ENCODE assay signal across 27 cellular contexts in the genomic region with DNA sequence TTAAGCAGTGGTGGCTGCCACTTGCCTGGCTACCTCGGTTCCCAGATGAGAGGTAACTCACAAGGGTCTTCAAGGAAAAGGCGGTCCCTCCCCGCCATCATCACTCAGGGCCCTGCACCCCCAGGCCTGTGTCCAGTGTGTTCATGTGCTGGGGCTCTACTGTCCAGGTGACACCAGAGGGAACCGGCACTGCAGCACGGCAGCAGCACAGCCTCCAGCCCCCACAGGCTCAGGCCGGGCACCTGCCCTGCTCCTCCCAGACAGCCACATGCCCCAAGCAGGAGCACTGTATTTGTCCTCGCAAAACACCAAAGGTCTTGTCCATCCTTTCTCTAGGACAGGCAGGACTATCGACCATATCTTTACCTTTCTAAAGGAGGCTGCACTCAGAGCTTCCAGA.
"Had no signal": no experiment of that assay in that cellular context is flagged by ENCODE, and none has a peak within 500 bp of the region (broad histone marks: within the 10 kb centered on the region; RNA-seq: fewer than 3 reads in every experiment).

No MANE protein-coding gene starts in this region.

- H3K27ac ChIP-seq: ovary, parathyroid adenoma, psoas muscle, right lobe of liver, sigmoid colon, suprapubic skin, testis, tibial artery, transverse colon, upper lobe of right lung, uterus had no signal

- ATAC-seq: naive thymus-derived CD8-positive, alpha-beta T cell; natural killer cell treated with Interleukin-12 subunit alpha and Interleukin-12 subunit beta and Interleukin-15 and Interleukin-18, amount 100 ng/mL, for 72 hours; psoas muscle; right cardiac atrium; right lobe of liver; stimulated activated effector memory CD8-positive, alpha-beta T cell treated with anti-CD3 and anti-CD28 coated beads, Interleukin-12 subunit alpha, Interleukin-12 subunit beta, amount 100 ng/mL, for 72 hours; stimulated activated naive CD8-positive, alpha-beta T cell treated with anti-CD3 and anti-CD28 coated beads, Interleukin-15, amount 100 ng/mL, for 72 hours; stimulated activated naive CD8-positive, alpha-beta T cell treated with anti-CD3 and anti-CD28 coated beads, Interleukin-15, Interleukin-2, amounts not matched to agents 100 U/mL and 50 U/mL, for 24 hours; upper lobe of right lung had no signal

- H3K36me3 ChIP-seq: ovary, right lobe of liver, sigmoid colon, suprapubic skin, tibial artery, transverse colon, upper lobe of right lung, uterus had no signal

- H3K9ac ChIP-seq: parathyroid adenoma had no signal

- H3K27me3 ChIP-seq: ovary, right lobe of liver, sigmoid colon, testis, tibial artery, transverse colon, upper lobe of right lung, uterus had no signal

- DNase-seq: naive thymus-derived CD8-positive, alpha-beta T cell; nephron progenitor cell; occipital lobe; ovary; posterior cingulate gyrus; psoas muscle; right cardiac atrium; right lobe of liver; sigmoid colon; small intestine; stimulated activated CD4-positive, alpha-beta T cell treated with anti-CD3 and anti-CD28 coated beads, Interleukin-15, amount 100 ng/mL, for 24 hours; stimulated activated CD4-positive, alpha-beta T cell treated with anti-CD3 and anti-CD28 coated beads, Interleukin-2, amount 100 ng/mL, for 24 hours; stimulated activated CD4-positive, alpha-beta T cell treated with anti-CD3 and anti-CD28 coated beads, Interleukin-2, amount 100 ng/mL, for 48 hours; stimulated activated CD4-positive, alpha-beta T cell treated with anti-CD3 and anti-CD28 coated beads, Interleukin-4, amount 100 ng/mL, for 24 hours; stimulated activated naive CD4-positive, alpha-beta T cell; stimulated activated naive CD8-positive, alpha-beta T cell treated with anti-CD3 and anti-CD28 coated beads, Interleukin-15, amount 100 ng/mL, for 72 hours; stimulated activated naive CD8-positive, alpha-beta T cell treated with anti-CD3 and anti-CD28 coated beads, Interleukin-15, Interleukin-2, amounts not matched to agents 100 U/mL and 50 U/mL, for 24 hours; substantia nigra; testis; tibial artery; transverse colon; upper lobe of right lung; uterus had no signal

- H2AFZ ChIP-seq: parathyroid adenoma had no signal

- H3K9me3 ChIP-seq: ovary, psoas muscle, right lobe of liver, sigmoid colon, suprapubic skin, testis, tibial artery, transverse colon, upper lobe of right lung, uterus had no signal

- H3K4me1 ChIP-seq: parathyroid adenoma, psoas muscle, suprapubic skin, testis, tibial artery, transverse colon, upper lobe of right lung, uterus had no signal

- H3K4me3 ChIP-seq: ovary, psoas muscle, right lobe of liver, sigmoid colon, suprapubic skin, testis, tibial artery, transverse colon, upper lobe of right lung, uterus had no signal
